ENCODE assay signal across 8 cellular contexts in the genomic region with DNA sequence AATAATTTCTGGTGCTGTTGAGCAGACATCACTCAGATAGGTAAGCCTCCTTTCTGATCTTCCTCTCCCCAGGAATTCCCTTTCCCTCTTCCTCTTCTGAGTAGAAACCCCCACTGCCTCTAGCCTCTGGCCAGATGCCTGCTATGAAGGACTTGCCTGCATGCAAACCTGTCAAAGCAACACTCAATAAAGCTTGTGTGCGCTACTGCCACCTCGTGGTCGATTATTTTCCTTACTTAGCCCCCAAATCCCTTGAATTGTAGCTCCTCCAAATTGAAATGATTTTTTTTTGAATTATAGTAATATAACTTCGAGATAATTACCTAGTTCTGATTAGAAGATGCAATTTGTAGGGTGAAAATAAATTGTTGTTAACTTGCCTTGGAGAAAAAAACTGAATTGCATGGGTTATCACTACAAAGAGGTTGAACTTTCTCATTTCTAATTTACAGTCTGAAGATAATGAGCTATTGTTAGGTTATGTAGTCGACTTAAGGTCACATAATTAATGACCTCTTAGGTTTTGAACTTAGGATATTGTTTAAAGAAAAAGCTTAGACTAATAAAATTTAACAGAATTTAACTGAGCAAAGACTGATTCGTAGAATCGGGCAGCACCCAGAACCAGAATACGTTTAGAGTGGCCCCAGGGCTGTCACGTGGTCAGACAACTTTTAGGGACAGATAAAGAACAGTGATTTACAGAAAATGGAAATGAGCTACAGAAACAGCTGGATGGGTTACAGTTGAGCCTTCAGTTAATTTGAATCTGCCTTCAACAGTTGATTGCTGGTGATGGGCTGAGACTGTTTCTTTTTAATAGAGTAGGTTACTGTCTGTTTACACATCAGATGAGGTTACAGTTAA.
DNase-seq lines count a peak whose midpoint lies in the region; ATAC-seq, FAIRE-seq and TF ChIP-seq lines count a peak whose summit lies in the region.

No MANE protein-coding gene starts in this region.

- no peak overlapping the region for H3K4me2 ChIP-seq in endothelial cell of umbilical vein (ENCODE audit: insufficient read depth, low read length)

- no peaks in the 10 kb centered on the region for H3K9me1 ChIP-seq in endothelial cell of umbilical vein (replicated peaks; ENCODE audit: control insufficient read depth, extremely low read depth, insufficient read depth, low read length)

- H3K27me3 ChIP-seq in endothelial cell of umbilical vein (ENCODE audit: control insufficient read depth in 2 of 2, insufficient read depth in 2 of 2, low read length in 2 of 2) (peaks cover 2 to 5% of the 10 kb centered on the region in 2 experiments), thyroid gland (no peaks in the 10 kb centered on the region)

- no peak overlapping the region for H3K4me3 ChIP-seq in AG09309 (ENCODE audit: control insufficient read depth, low read depth, low read length)
- no peak overlapping the region for H3K4me3 ChIP-seq in endothelial cell of umbilical vein (replicated peaks in 1 of 3; ENCODE audit: insufficient read depth in 1 of 3, low read depth in 1 of 3, low read length in 3 of 3)
- H3K4me3 ChIP-seq in thyroid gland (replicated peaks in 1 of 3), result no peak overlapping the region

- intact Hi-C loops in endothelial cell of umbilical vein (cut with micrococcal nuclease), result loop anchor here (1.0 to 5.0 kb wide), 4 partner anchors 37 to 1928 kb away; no protein-coding TSS in a partner anchor
- intact Hi-C loops in thyroid gland (cut with DNase I), result no loop called here

- dilution Hi-C loops in endothelial cell of umbilical vein (cut with MboI; ENCODE audit: extremely low pct_ligation_motif_present, low sequenced_read_pairs), result no loop called here

- POLR2A ChIA-PET in endothelial cell of umbilical vein (lab: Charles Lee), result interaction anchor here (0.6 kb wide), 1 partner anchor 279 kb away, joined by 7 read pairs; no protein-coding TSS in a partner anchor

- TF ChIP-seq CTCF in AG09309 (IDR thresholded peaks at IDR 0.05; ENCODE audit: control insufficient read depth, insufficient read depth, low read depth, low read length, missing control alignments) (peak; percentile 72), endothelial cell of umbilical vein (IDR thresholded peaks at IDR 0.05; ENCODE audit: extremely low read depth in 1 of 2, insufficient read depth in 1 of 2, low read depth in 1 of 2, low read length in 2 of 2) (peak; percentile 64 to 73), thyroid gland (IDR thresholded peaks at IDR 0.05) (peak; percentile 39 to 79 (median 62))

- no peaks in the 10 kb centered on the region for H4K20me1 ChIP-seq in endothelial cell of umbilical vein (replicated peaks; ENCODE audit: control insufficient read depth, extremely low read depth, insufficient read depth, low read length)

- no peak overlapping the region for H2AFZ ChIP-seq in endothelial cell of umbilical vein (ENCODE audit: low read depth, low read length)

- H3K79me2 ChIP-seq in endothelial cell of umbilical vein (ENCODE audit: control insufficient read depth, insufficient read depth, low read length), result no peaks in the 10 kb centered on the region

- DNase-seq in AG09309 (ENCODE audit: low read depth), result peak; percentile 40
- DNase-seq in NCI-H2171 (lab: John Stamatoyannopoulos, UW), result peak; percentile 32
- DNase-seq in activated CD4-positive, alpha-beta T cell treated with anti-CD3 and anti-CD28 coated beads for 48 hours, result peak; percentile 62
- peak; percentile 84 for DNase-seq in endothelial cell of umbilical vein (ENCODE audit: low read depth, low spot score)
- DNase-seq in middle frontal gyrus (ENCODE audit: extremely low spot score, low spot score), result peak; percentile 61
- peak; percentile 78 to 85 for DNase-seq in thyroid gland

- TF ChIP-seq POLR2A in GM18505 (IDR thresholded peaks at IDR 0.05; ENCODE audit: borderline replicate concordance, extremely low read depth, insufficient read depth, insufficient read length) (no peak), endothelial cell of umbilical vein (IDR thresholded peaks at IDR 0.05; ENCODE audit: low read depth, low read length) (no peak), thyroid gland (IDR thresholded peaks at IDR 0.05) (no peak)

- peak; percentile 55 for FAIRE-seq in endothelial cell of umbilical vein (lab: Jason Lieb, UNC)

- CTCF ChIA-PET in endothelial cell of umbilical vein (lab: Charles Lee), result interaction anchor here (0.5 to 3.1 kb wide), 55 partner anchors 8 to 1992 kb away, joined by 3 to 65 read pairs (median 4); no protein-coding TSS in a partner anchor

- ATAC-seq in GM18505 (IDR thresholded peaks at IDR 0.05; ENCODE audit: unreplicated experiment) (peak; percentile 90), HG02973 (IDR thresholded peaks at IDR 0.05; ENCODE audit: unreplicated experiment) (peak; percentile 69)

- H3K4me1 ChIP-seq in endothelial cell of umbilical vein (ENCODE audit: control insufficient read depth, extremely low read depth, insufficient read depth, low read length) (no peaks in the 10 kb centered on the region), thyroid gland (peaks cover 0 to 7% of the 10 kb centered on the region in 2 donors)

- H3K36me3 ChIP-seq in endothelial cell of umbilical vein (ENCODE audit: control insufficient read depth in 2 of 2, extremely low read depth in 1 of 2, insufficient read depth in 2 of 2, low read length in 2 of 2) (no peaks in the 10 kb centered on the region), thyroid gland (no peaks in the 10 kb centered on the region)

- 42% methylated on average over 9 of the region's 9 CpGs for WGBS in thyroid gland, 2 donors

- no peaks in the 10 kb centered on the region for H3K9me3 ChIP-seq in endothelial cell of umbilical vein (replicated peaks; ENCODE audit: control insufficient read depth, insufficient read depth, low read length)
- H3K9me3 ChIP-seq in thyroid gland, result no peaks in the 10 kb centered on the region

- no TSS peak for BruUV-seq in endothelial cell of umbilical vein (replicated peaks; lab: Mats Ljungman, UMichigan)

- H3K27ac ChIP-seq in endothelial cell of umbilical vein (ENCODE audit: insufficient read depth, low read depth, low read length) (no peak overlapping the region), thyroid gland (no peak overlapping the region)

- H3K9ac ChIP-seq in endothelial cell of umbilical vein (replicated peaks; ENCODE audit: extremely low read depth, insufficient read depth, low read length), result no peak overlapping the region

TF ChIP-seq in endothelial cell of umbilical vein, 7 proteins besides CTCF, POLR2A, EP300 and RAD21:
- TF ChIP-seq JUN (IDR thresholded peaks at IDR 0.05; ENCODE audit: borderline replicate concordance, insufficient read depth, insufficient read length, low read depth), result no peak
- no peak for TF ChIP-seq FOS (IDR thresholded peaks at IDR 0.05; ENCODE audit: borderline replicate concordance, insufficient read depth, low read length)
- no peak for TF ChIP-seq GATA2 (IDR thresholded peaks at IDR 0.05; ENCODE audit: insufficient read depth, insufficient read length, low read depth, low read length)
- TF ChIP-seq MYC (IDR thresholded peaks at IDR 0.05; ENCODE audit: low read depth, low read length), result no peak
- TF ChIP-seq EZH2 (IDR thresholded peaks at IDR 0.05; ENCODE audit: borderline replicate concordance, low read depth, low read length, severe bottlenecking), result no peak
- no peak for TF ChIP-seq POLR2AphosphoS5 (IDR thresholded peaks at IDR 0.05; ENCODE audit: insufficient read depth, low read depth, low read length)
- no peak for TF ChIP-seq MAX (IDR thresholded peaks at IDR 0.05; ENCODE audit: insufficient read depth, insufficient read length)

Comparison
In these comparisons a context has a peak if more than half of its experiments do, and no peak if none do; other contexts are left out.
1. DNase-seq: peak in every context shown above with its lines; median percentile 84 in endothelial cell of umbilical vein; 82 in thyroid gland; 62 in activated CD4-positive, alpha-beta T cell treated with anti-CD3 and anti-CD28 coated beads for 48 hours; 61 in middle frontal gyrus; 40 in AG09309; 32 in NCI-H2171.